Comparison of ENCODE assay signal across 26 cellular contexts in the genomic region with DNA sequence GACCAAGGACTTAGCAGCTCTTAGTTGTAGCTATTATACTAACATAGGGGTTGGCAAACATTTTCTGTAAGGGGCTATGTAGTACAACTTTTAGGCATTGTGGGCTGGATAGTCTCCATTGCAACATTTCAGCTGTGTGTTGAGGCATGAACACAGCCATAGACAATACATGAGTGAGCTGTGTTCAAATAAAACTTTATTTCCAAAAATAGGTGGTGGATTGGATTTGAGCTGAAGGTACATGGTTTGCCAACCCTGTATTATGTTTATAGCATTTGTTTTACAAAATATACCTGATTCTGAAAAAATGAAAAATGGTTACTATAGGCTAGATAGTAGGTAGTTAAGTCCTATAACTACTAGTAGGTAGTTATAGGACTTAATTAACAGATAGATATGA.
"Had no signal": no experiment of that assay in that cellular context is flagged by ENCODE, and none has a peak within 500 bp of the region (broad histone marks: within the 10 kb centered on the region; RNA-seq: fewer than 3 reads in every experiment).

No MANE protein-coding gene starts in this region.

- ATAC-seq: SK-N-SH treated with all-trans-retinoic acid at 6 μM for 48 hours, WTC11 had no signal

- H3K4me3 Mint-ChIP-seq: activated CD4-positive, alpha-beta memory T cell treated with anti-CD3 and anti-CD28 coated beads for 36 hours; activated CD4-positive, alpha-beta T cell treated with anti-CD3 and anti-CD28 coated beads, Interleukin-2, amount 10 ng/mL, durations not matched to agents 7 days and 5 days; activated naive CD4-positive, alpha-beta T cell treated with anti-CD3 and anti-CD28 coated beads, Interleukin-2, amount 50 U/mL, for 24 hours; IgD-negative memory B cell; WTC11 had no signal

- H3K4me3 ChIP-seq: breast epithelium, SJSA1 had no signal

- H3K27ac ChIP-seq: breast epithelium, SJSA1 had no signal

- H3K36me3 ChIP-seq: breast epithelium had no signal

- H3K27ac Mint-ChIP-seq: activated CD4-positive, alpha-beta memory T cell treated with anti-CD3 and anti-CD28 coated beads for 36 hours; activated naive CD4-positive, alpha-beta T cell treated with anti-CD3 and anti-CD28 coated beads, Interleukin-2, amount 50 U/mL, for 24 hours; IgD-negative memory B cell had no signal

- H3K27me3 Mint-ChIP-seq: activated CD4-positive, alpha-beta memory T cell treated with anti-CD3 and anti-CD28 coated beads for 36 hours; activated CD4-positive, alpha-beta T cell treated with anti-CD3 and anti-CD28 coated beads, Interleukin-2, amount 10 ng/mL, durations not matched to agents 7 days and 5 days; activated naive CD4-positive, alpha-beta T cell treated with anti-CD3 and anti-CD28 coated beads, Interleukin-2, amount 50 U/mL, for 24 hours; IgD-negative memory B cell had no signal

- H3K9me3 ChIP-seq: breast epithelium, SJSA1 had no signal

- H3K9me3 Mint-ChIP-seq: activated CD4-positive, alpha-beta memory T cell treated with anti-CD3 and anti-CD28 coated beads for 36 hours; activated CD4-positive, alpha-beta T cell treated with anti-CD3 and anti-CD28 coated beads, Interleukin-2, amount 10 ng/mL, durations not matched to agents 7 days and 5 days; activated naive CD4-positive, alpha-beta T cell treated with anti-CD3 and anti-CD28 coated beads, Interleukin-2, amount 50 U/mL, for 24 hours; IgD-negative memory B cell; WTC11 had no signal

- DNase-seq: activated CD4-positive, alpha-beta memory T cell treated with anti-CD3 and anti-CD28 coated beads for 36 hours; activated CD4-positive, alpha-beta T cell treated with anti-CD3 and anti-CD28 coated beads, Interleukin-2, amount 10 ng/mL, durations not matched to agents 7 days and 5 days; activated CD4-positive, CD25-positive, alpha-beta regulatory T cell treated with anti-CD3 and anti-CD28 coated beads, Interleukin-2, amount 50 U/mL, for 72 hours; activated CD8-positive, alpha-beta memory T cell treated with anti-CD3 and anti-CD28 coated beads for 24 hours; activated effector memory CD4-positive, alpha-beta T cell treated with Interleukin-2 at 50 U/mL for 16 hours; activated naive CD4-positive, alpha-beta T cell; activated T-cell treated with anti-CD3 and anti-CD28 coated beads for 4 hours; aorta; central memory CD4-positive, alpha-beta T cell; Karpas-422; MM.1S; NCI-H1105; NCI-H1436 treated with DMSO at 0.1 percent for 48 hours; NCI-H187; NCI-H2081; NCI-H510A treated with DMSO at 0.1 percent for 48 hours; NCI-H69; SHP77; SW 1271; T-helper 9 cell had no signal

- H3K27me3 ChIP-seq: breast epithelium, SJSA1 had no signal

- H3K4me1 ChIP-seq: breast epithelium, SJSA1 had no signal
